8 cellular contexts compared by ENCODE assay signal in the genomic region with DNA sequence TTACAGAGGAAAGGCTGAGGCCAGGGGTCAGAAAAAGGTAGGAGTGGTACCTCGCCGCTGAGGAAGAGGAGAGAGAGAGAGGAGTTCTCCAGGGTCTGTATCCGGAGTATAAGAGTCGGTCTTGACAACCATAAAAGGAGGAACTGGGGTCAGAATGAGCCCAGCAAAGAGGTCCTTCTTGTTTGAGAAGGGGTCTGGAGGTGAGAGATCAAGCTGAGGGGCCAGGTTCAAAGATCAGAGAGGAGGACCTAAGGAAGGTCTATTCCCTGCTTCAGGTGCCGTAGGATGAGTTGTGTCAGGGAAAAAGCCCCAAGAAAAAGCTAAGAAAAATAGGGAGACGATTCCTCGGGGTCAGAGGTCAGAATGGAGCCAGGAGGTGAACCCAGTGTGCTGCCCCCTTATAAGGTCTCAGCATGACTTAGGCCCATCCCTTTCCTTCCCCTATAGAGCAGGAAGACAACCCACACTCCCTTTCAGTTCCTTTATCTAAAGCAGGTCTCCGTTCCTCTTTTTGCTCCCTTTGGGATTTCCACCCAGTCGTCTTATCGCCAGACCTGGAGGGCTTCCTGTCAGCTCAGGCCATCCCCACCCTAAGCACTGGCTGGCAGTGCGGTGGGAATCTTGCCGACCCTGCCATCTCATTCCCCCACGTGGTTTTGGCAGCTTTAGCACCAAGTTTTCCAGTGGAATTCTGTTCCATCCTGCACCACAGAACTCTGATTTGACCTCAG. TPM values are rescaled to one million over a fixed set of nuclear protein-coding genes. Genes with fewer than 3 reads are reported as not detected.
DNase-seq lines count a peak whose midpoint lies in the region; ATAC-seq lines count a peak whose summit lies in the region.

No MANE protein-coding gene starts in this region.

- H3K27ac Mint-ChIP-seq in activated T-cell treated with anti-CD3 and anti-CD28 coated beads, Interleukin-2, amount 50 U/mL, for 72 hours: peak overlapping the region; percentile 85
- H3K27ac Mint-ChIP-seq in stimulated activated naive CD8-positive, alpha-beta T cell treated with anti-CD3 and anti-CD28 coated beads, Interleukin-15, Interleukin-2, amounts not matched to agents 100 ng/mL and 50 ng/mL, for 24 hours: peak overlapping the region; percentile 74

- H3K9me3 ChIP-seq in KOPT-K1 (ENCODE audit: insufficient read depth, low read length, poor library complexity, severe bottlenecking) (no peaks in the 10 kb centered on the region), adipocyte (ENCODE audit: control insufficient read depth, low read length) (no peaks in the 10 kb centered on the region), iPS-15b (ENCODE audit: control insufficient read depth, insufficient read depth, low read length) (no peaks in the 10 kb centered on the region)

- peak in 1 of 2 donors; percentile 1 for ATAC-seq in activated T-cell treated with anti-CD3 and anti-CD28 coated beads, Interleukin-2, amount 50 U/mL, for 72 hours (replicated peaks in 1 of 2)

- no peaks in the 10 kb centered on the region for H3K27me3 ChIP-seq in adipocyte (replicated peaks; ENCODE audit: control insufficient read depth, insufficient read depth, low read length)
- H3K27me3 ChIP-seq in iPS-15b (ENCODE audit: control insufficient read depth, insufficient read depth, low read length): no peaks in the 10 kb centered on the region

- peak overlapping the region; percentile 86 to 91 for H3K4me3 Mint-ChIP-seq in activated T-cell treated with anti-CD3 and anti-CD28 coated beads, Interleukin-2, amount 50 U/mL, for 72 hours
- peak overlapping the region; percentile 90 for H3K4me3 Mint-ChIP-seq in stimulated activated naive CD8-positive, alpha-beta T cell treated with anti-CD3 and anti-CD28 coated beads, Interleukin-15, Interleukin-2, amounts not matched to agents 100 ng/mL and 50 ng/mL, for 24 hours

- H3K27ac ChIP-seq in KOPT-K1 (ENCODE audit: low read depth, low read length, poor library complexity, severe bottlenecking): peak overlapping the region; percentile 74

- peaks cover 8% of the 10 kb centered on the region for H3K4me1 ChIP-seq in adipocyte (ENCODE audit: control insufficient read depth, insufficient read depth, low read length)
- H3K4me1 ChIP-seq in iPS-15b (ENCODE audit: control insufficient read depth, insufficient read depth, low read length): peaks cover 6% of the 10 kb centered on the region

- H3K9ac ChIP-seq in adipocyte (ENCODE audit: low read length) (peak overlapping the region; percentile 97), iPS-15b (ENCODE audit: low read depth, low read length) (peak overlapping the region; percentile 79)

- peak overlapping the region; percentile 100 for H3K4me3 ChIP-seq in adipocyte (ENCODE audit: low read length)
- peak overlapping the region; percentile 94 for H3K4me3 ChIP-seq in iPS-15b (ENCODE audit: low read depth, low read length)

- H3K36me3 ChIP-seq in KOPT-K1 (ENCODE audit: insufficient read depth, low read length) (peaks cover 31% of the 10 kb centered on the region), adipocyte (ENCODE audit: control insufficient read depth, insufficient read depth, low read length, severe bottlenecking) (peaks cover 25% of the 10 kb centered on the region), iPS-15b (ENCODE audit: control insufficient read depth, insufficient read depth, low read length) (peaks cover 20% of the 10 kb centered on the region)

- H3K4me1 Mint-ChIP-seq in activated T-cell treated with anti-CD3 and anti-CD28 coated beads, Interleukin-2, amount 50 U/mL, for 72 hours (ENCODE audit: low read depth): peaks cover 25% of the 10 kb centered on the region
- peaks cover 23% of the 10 kb centered on the region for H3K4me1 Mint-ChIP-seq in stimulated activated naive CD8-positive, alpha-beta T cell treated with anti-CD3 and anti-CD28 coated beads, Interleukin-15, Interleukin-2, amounts not matched to agents 100 ng/mL and 50 ng/mL, for 24 hours (ENCODE audit: low read depth)

- H3K9me3 Mint-ChIP-seq in activated T-cell treated with anti-CD3 and anti-CD28 coated beads, Interleukin-2, amount 50 U/mL, for 72 hours: no peaks in the 10 kb centered on the region
- no peaks in the 10 kb centered on the region for H3K9me3 Mint-ChIP-seq in stimulated activated naive CD8-positive, alpha-beta T cell treated with anti-CD3 and anti-CD28 coated beads, Interleukin-15, Interleukin-2, amounts not matched to agents 100 ng/mL and 50 ng/mL, for 24 hours

- DNase-seq in activated T-cell treated with anti-CD3 and anti-CD28 coated beads, Interleukin-2, amount 50 U/mL, for 72 hours: peak in 1 of 2 donors; percentile 6
- no peak for DNase-seq in activated T-cell treated with anti-CD3 and anti-CD28 coated beads, Interleukin-2, amount 50 U/mL, for 48 hours
- DNase-seq in adipocyte (ENCODE audit: low read depth): no peak
- no peak for DNase-seq in HT-29 (ENCODE audit: low spot score)
- DNase-seq in NCI-H187 treated with DMSO at 0.1 percent for 48 hours (lab: John Stamatoyannopoulos, UW): no peak

- peaks cover 7 to 19% of the 10 kb centered on the region in 2 donors for H3K36me3 Mint-ChIP-seq in activated T-cell treated with anti-CD3 and anti-CD28 coated beads, Interleukin-2, amount 50 U/mL, for 72 hours (ENCODE audit: insufficient read depth in 2 of 2)
- peaks cover 24% of the 10 kb centered on the region for H3K36me3 Mint-ChIP-seq in stimulated activated naive CD8-positive, alpha-beta T cell treated with anti-CD3 and anti-CD28 coated beads, Interleukin-15, Interleukin-2, amounts not matched to agents 100 ng/mL and 50 ng/mL, for 24 hours (ENCODE audit: low read depth)

- no peaks in the 10 kb centered on the region for H3K27me3 Mint-ChIP-seq in activated T-cell treated with anti-CD3 and anti-CD28 coated beads, Interleukin-2, amount 50 U/mL, for 72 hours (ENCODE audit: low read depth)
- H3K27me3 Mint-ChIP-seq in stimulated activated naive CD8-positive, alpha-beta T cell treated with anti-CD3 and anti-CD28 coated beads, Interleukin-15, Interleukin-2, amounts not matched to agents 100 ng/mL and 50 ng/mL, for 24 hours: no peaks in the 10 kb centered on the region

RNA-seq across cellular contexts. Expression of gene MTMR14, which starts 0.7 kb away (rescaled TPM):
- 10 to 100 TPM; 49.4 to 58.7 TPM for total RNA-seq in activated T-cell treated with anti-CD3 and anti-CD28 coated beads, Interleukin-2, amount 50 U/mL, for 72 hours
- total RNA-seq in HT-29 (2014; rRNA removed; shearing (Covaris generic)): 25.5 and 27.4 TPM in 2 replicates

RNA-seq across cellular contexts. Expression of gene CPNE9, which starts 53.7 kb away (rescaled TPM):
- under 1 TPM; 0.46 to 0.77 TPM for total RNA-seq in activated T-cell treated with anti-CD3 and anti-CD28 coated beads, Interleukin-2, amount 50 U/mL, for 72 hours
- total RNA-seq in HT-29 (2014; rRNA removed; shearing (Covaris generic)): 0.36 TPM in 1 of 2 replicates, not detected in the other
